8 cellular contexts compared by ENCODE assay signal in genomic region chr19:4246767-4247593, GRCh38. TPM values are rescaled to one million over a fixed set of nuclear protein-coding genes. Genes with fewer than 3 reads are reported as not detected.
DNase-seq lines count a peak whose midpoint lies in the region; ATAC-seq and TF ChIP-seq lines count a peak whose summit lies in the region.

Gene YJU2, plus strand, starts transcription at chr19:4247080. Its CDS starts 67 bp downstream, at chr19:4247147.

- intact Hi-C loops in activated CD4-positive, alpha-beta T cell treated with anti-CD3 and anti-CD28 coated beads, Interleukin-2, amount 10 ng/mL, durations not matched to agents 24 days and 14 days (cut with micrococcal nuclease), result loop anchor here (1.0 to 5.0 kb wide), 7 partner anchors 18 to 240 kb away; partner anchors contain the start of genes CHAF1A, EBI3, MPND and PIAS4
- intact Hi-C loops in left colon (cut with DNase I, micrococcal nuclease), result no loop called here

- no peaks in the 10 kb centered on the region for H3K27me3 Mint-ChIP-seq in activated CD4-positive, alpha-beta T cell treated with anti-CD3 and anti-CD28 coated beads, Interleukin-2, amount 10 ng/mL, durations not matched to agents 24 days and 14 days

- H3K4me3 Mint-ChIP-seq in activated CD4-positive, alpha-beta T cell treated with anti-CD3 and anti-CD28 coated beads, Interleukin-2, amount 10 ng/mL, durations not matched to agents 24 days and 14 days, result peak within 1 kb of the TSS; percentile 87

- TF ChIP-seq CTCF in C4-2B (conservative IDR thresholded peaks at IDR 0.05) (peak; percentile 76), coronary artery (IDR thresholded peaks at IDR 0.05) (peak; percentile 21)

- ATAC-seq in GM19328 (IDR thresholded peaks at IDR 0.05; ENCODE audit: unreplicated experiment), result peak; percentile 77
- ATAC-seq in HG03520 (IDR thresholded peaks at IDR 0.05; ENCODE audit: unreplicated experiment), result peak; percentile 74
- ATAC-seq in left colon, result peak; percentile 97

- peaks cover 14% of the 10 kb centered on the region for H3K4me1 Mint-ChIP-seq in activated CD4-positive, alpha-beta T cell treated with anti-CD3 and anti-CD28 coated beads, Interleukin-2, amount 10 ng/mL, durations not matched to agents 24 days and 14 days

- peaks cover 2% of the 10 kb centered on the region for H3K9me3 Mint-ChIP-seq in activated CD4-positive, alpha-beta T cell treated with anti-CD3 and anti-CD28 coated beads, Interleukin-2, amount 10 ng/mL, durations not matched to agents 24 days and 14 days

- H3K36me3 Mint-ChIP-seq in activated CD4-positive, alpha-beta T cell treated with anti-CD3 and anti-CD28 coated beads, Interleukin-2, amount 10 ng/mL, durations not matched to agents 24 days and 14 days (ENCODE audit: low read depth), result peaks cover 34% of the 10 kb centered on the region

- peak within 1 kb of the TSS; percentile 81 for H3K4me3 ChIP-seq in coronary artery

- H3K27ac ChIP-seq in C4-2B (peak within 1 kb of the TSS; percentile 74), coronary artery (peak within 1 kb of the TSS; percentile 81 to 95)

- peak; percentile 93 for DNase-seq in NCI-H526 treated with DMSO at 0.1 percent for 48 hours (lab: John Stamatoyannopoulos, UW)
- peak; percentile 100 for DNase-seq in activated CD4-positive, alpha-beta T cell treated with anti-CD3 and anti-CD28 coated beads, Interleukin-2, amount 10 ng/mL, durations not matched to agents 24 days and 14 days
- peak; percentile 98 for DNase-seq in coronary artery (ENCODE audit: low spot score)
- DNase-seq in left colon, result peak; percentile 100
- peak; percentile 99 for DNase-seq in stimulated activated CD4-positive, alpha-beta T cell treated with anti-CD3 and anti-CD28 coated beads, Interleukin-1b, Interleukin-23, amount 100 ng/mL, for 48 hours

- peak within 1 kb of the TSS; percentile 96 for H3K27ac Mint-ChIP-seq in activated CD4-positive, alpha-beta T cell treated with anti-CD3 and anti-CD28 coated beads, Interleukin-2, amount 10 ng/mL, durations not matched to agents 24 days and 14 days

RNA-seq across cellular contexts. Expression of gene YJU2, which starts in this region (rescaled TPM):
- 35.5 and 38.2 TPM in 2 replicates for total RNA-seq in activated CD4-positive, alpha-beta T cell treated with anti-CD3 and anti-CD28 coated beads, Interleukin-2, amount 10 ng/mL, durations not matched to agents 24 days and 14 days
- total RNA-seq in left colon, result 10 to 100 TPM; 17.8 to 18.1 TPM

Comparison
In these comparisons a context has a peak if more than half of its experiments do, and no peak if none do; other contexts are left out.
1. Peak in every context shown above with its lines: DNase-seq, ATAC-seq, H3K4me3 ChIP-seq and H3K27ac ChIP-seq.